ENCODE assay signal across 8 cellular contexts in the genomic region with DNA sequence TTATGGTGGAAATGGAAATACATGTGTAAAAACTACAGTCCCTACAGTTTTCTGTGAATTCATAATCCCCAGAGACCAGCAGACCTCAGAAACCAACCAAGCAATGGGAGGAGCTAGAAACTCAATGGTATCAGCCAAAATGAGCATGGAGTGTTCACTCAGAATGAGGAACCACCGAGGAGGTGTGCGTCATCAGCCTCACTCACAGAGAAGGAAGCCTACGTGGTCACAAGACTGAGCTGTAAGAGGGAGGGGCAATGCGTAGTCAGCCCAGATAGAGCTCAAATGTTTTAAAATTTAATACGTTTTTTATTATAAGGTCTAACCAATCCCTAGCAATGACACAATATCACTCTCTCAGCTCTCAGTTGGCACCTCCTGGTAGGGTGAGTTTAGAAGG. TPM values are rescaled to one million over a fixed set of nuclear protein-coding genes. Genes with fewer than 3 reads are reported as not detected.
DNase-seq lines count a peak whose midpoint lies in the region; ATAC-seq and TF ChIP-seq lines count a peak whose summit lies in the region.
"Had no signal": no experiment of that assay in that cellular context is flagged by ENCODE, and none has a peak within 500 bp of the region (broad histone marks: within the 10 kb centered on the region; RNA-seq: fewer than 3 reads in every experiment).

No MANE protein-coding gene starts in this region.

- H3K36me3 Mint-ChIP-seq in T-helper 17 cell (ENCODE audit: low read depth), result peaks cover 4% of the 10 kb centered on the region

- no peaks in the 10 kb centered on the region for H3K9me3 ChIP-seq in T-helper 17 cell (ENCODE audit: control insufficient read depth, low read length, poor library complexity, severe bottlenecking)
- H3K9me3 ChIP-seq in heart right ventricle, result no peaks in the 10 kb centered on the region
- H3K9me3 ChIP-seq in stomach, result no peaks in the 10 kb centered on the region

- H3K27me3 Mint-ChIP-seq in T-helper 17 cell, result peaks cover 35% of the 10 kb centered on the region

- H3K4me1 Mint-ChIP-seq in T-helper 17 cell, result peaks cover 4% of the 10 kb centered on the region

- TF ChIP-seq CTCF in heart right ventricle (IDR thresholded peaks at IDR 0.05) (no peak), stomach (IDR thresholded peaks at IDR 0.05) (no peak)

- peak overlapping the region in 9 of 10 donors; percentile 69 to 88 (median 82) for H3K27ac ChIP-seq in heart right ventricle
- H3K27ac ChIP-seq in stomach, result peak overlapping the region in 3 of 5 donors; percentile 16 to 40 (median 33)
- H3K27ac ChIP-seq: SK-N-MC had no signal

- no peak for TF ChIP-seq POLR2A in stomach (IDR thresholded peaks at IDR 0.05)

- intact Hi-C loops in heart right ventricle (cut with DNase I) (no loop called here), stomach (cut with DNase I; ENCODE audit: low total_unique reads) (no loop called here)

- no peak overlapping the region for H3K27ac Mint-ChIP-seq in T-helper 17 cell

- 53 to 71% methylated on average over 5 of the region's 5 CpGs for WGBS in heart right ventricle, 2 donors
- 70 to 85% (median 79%) methylated on average over 5 of the region's 5 CpGs for WGBS in stomach, 5 donors

- peak; percentile 35 for DNase-seq in GM19240 (ENCODE audit: insufficient read length, low spot score)
- no peak for DNase-seq in T-helper 17 cell
- DNase-seq in heart right ventricle, result peak; percentile 42 to 64
- DNase-seq in stomach, result peak; percentile 39
- DNase-seq in GOT3 (lab: John Stamatoyannopoulos, UW), result no peak
- no peak for DNase-seq in NK-92 treated with Interleukin-12 subunit alpha and Interleukin-12 subunit beta, amount 100 ng/mL, for 24 hours (lab: John Stamatoyannopoulos, UW)

- TF ChIP-seq EP300 in stomach (IDR thresholded peaks at IDR 0.05), result no peak

- H3K4me3 ChIP-seq in heart right ventricle, result no peak overlapping the region
- H3K4me3 ChIP-seq in stomach, result no peak overlapping the region
- H3K4me3 ChIP-seq: SK-N-MC had no signal

- H3K36me3 ChIP-seq in heart right ventricle (no peaks in the 10 kb centered on the region), stomach (no peaks in the 10 kb centered on the region)

- H3K4me1 ChIP-seq in heart right ventricle (peaks cover 2 to 67% (median 37%) of the 10 kb centered on the region in 9 donors), stomach (peaks cover 0 to 41% (median 14%) of the 10 kb centered on the region in 4 donors)

- no peak overlapping the region for H3K4me3 Mint-ChIP-seq in T-helper 17 cell

- ATAC-seq in HG03066 (IDR thresholded peaks at IDR 0.05; ENCODE audit: low read depth, unreplicated experiment) (peak; percentile 87), T-helper 17 cell (peak; percentile 95), heart right ventricle (peak; percentile 57 to 82 (median 72))

- H3K27me3 ChIP-seq in heart right ventricle, result no peaks in the 10 kb centered on the region
- no peaks in the 10 kb centered on the region for H3K27me3 ChIP-seq in stomach

RNA-seq across cellular contexts. Expression of a gene that starts 17.4 kb away (rescaled TPM):
- total RNA-seq in T-helper 17 cell (1 to 10 TPM in 1 of 2 donors, under 1 TPM in 1; 0.45 to 1.7 TPM), heart right ventricle (1 to 10 TPM in 4 of 10 donors, under 1 TPM in 6; 0.42 to 2.5 (median 0.98) TPM), stomach (1 to 10 TPM in 1 of 5 donors, under 1 TPM in 1, not detected in 3; 0.87 to 1.3 TPM)
- polyA plus RNA-seq in heart right ventricle (under 1 TPM; 0.13 to 0.88 TPM), stomach (under 1 TPM; 0.12 to 0.43 (median 0.15) TPM)

RNA-seq across cellular contexts. Expression of a gene that starts 31.9 kb away (rescaled TPM):
- total RNA-seq in T-helper 17 cell, result 10 to 100 TPM; 34.0 to 45.3 TPM
- total RNA-seq in heart right ventricle, result 10 to 100 TPM; 29.7 to 41.7 (median 35.4) TPM
- 10 to 100 TPM; 35.8 to 44.9 TPM for polyA plus RNA-seq in heart right ventricle
- total RNA-seq in stomach, result 100 to 1,000 TPM in 1 of 5 donors, 10 to 100 TPM in 4; 29.7 to 196 (median 39.7) TPM
- polyA plus RNA-seq in stomach, result 10 to 100 TPM; 32.2 to 51.4 (median 37.3) TPM

Comparison
In these comparisons a context has a peak if more than half of its experiments do, and no peak if none do; other contexts are left out.
1. DNase-seq: peak in GM19240 (single experiment), heart right ventricle (2 of 2) and stomach (single experiment); none in T-helper 17 cell (0 of 3), GOT3 (single experiment) and NK-92 treated with Interleukin-12 subunit alpha and Interleukin-12 subunit beta, amount 100 ng/mL, for 24 hours (single experiment).
2. Peak in every context shown above with its lines, with median percentiles within 50 percentile points of each other: ATAC-seq.